Comparison of ENCODE assay signal across 8 cellular contexts in genomic region chr9:129482521-129483466, GRCh38.
DNase-seq lines count a peak whose midpoint lies in the region; ATAC-seq, FAIRE-seq and TF ChIP-seq lines count a peak whose summit lies in the region.

No MANE protein-coding gene starts in this region.

- TF ChIP-seq CTCF in endothelial cell (IDR thresholded peaks at IDR 0.05; ENCODE audit: unreplicated experiment) = no peak

- DNase-seq in DMS153 (lab: John Stamatoyannopoulos, UW) (peak; percentile 63), NCI-H1092 treated with DMSO at 0.1 percent for 48 hours (lab: John Stamatoyannopoulos, UW) (peak; percentile 68), endothelial cell (ENCODE audit: low spot score) (peak; percentile 59), medulla oblongata (ENCODE audit: extremely low spot score) (peak; percentile 84), GM12892 (ENCODE audit: insufficient read length) (no peak)
- peak; percentile 45 for DNase-seq in activated CD4-positive, alpha-beta memory T cell treated with anti-CD3 and anti-CD28 coated beads for 36 hours
- peak; percentile 47 to 48 for DNase-seq in stimulated activated naive CD8-positive, alpha-beta T cell treated with anti-CD3 and anti-CD28 coated beads, Interleukin-15, amount 100 ng/mL, for 72 hours

- peak; percentile 55 for ATAC-seq in stimulated activated naive CD8-positive, alpha-beta T cell treated with anti-CD3 and anti-CD28 coated beads, Interleukin-15, amount 100 ng/mL, for 72 hours
- no peak for ATAC-seq in HG03280 (IDR thresholded peaks at IDR 0.05; ENCODE audit: unreplicated experiment)

- POLR2A ChIA-PET in activated CD4-positive, alpha-beta memory T cell treated with anti-CD3 and anti-CD28 coated beads for 36 hours (lab: Charles Lee) = interaction anchor here (1.2 to 4.7 kb wide), 3 partner anchors 13 to 88 kb away, joined by 3 to 22 read pairs (median 3); no protein-coding TSS in a partner anchor

- H3K4me3 Mint-ChIP-seq in activated CD4-positive, alpha-beta memory T cell treated with anti-CD3 and anti-CD28 coated beads for 36 hours = peak overlapping the region; percentile 61
- H3K4me3 Mint-ChIP-seq in endothelial cell (ENCODE audit: unreplicated experiment) = no peak overlapping the region
- H3K4me3 Mint-ChIP-seq in stimulated activated naive CD8-positive, alpha-beta T cell treated with anti-CD3 and anti-CD28 coated beads, Interleukin-15, amount 100 ng/mL, for 72 hours = peak overlapping the region; percentile 77 to 79

- H3K27ac Mint-ChIP-seq in activated CD4-positive, alpha-beta memory T cell treated with anti-CD3 and anti-CD28 coated beads for 36 hours = peak overlapping the region; percentile 69
- H3K27ac Mint-ChIP-seq in endothelial cell (ENCODE audit: unreplicated experiment) = peak overlapping the region; percentile 86
- H3K27ac Mint-ChIP-seq in stimulated activated naive CD8-positive, alpha-beta T cell treated with anti-CD3 and anti-CD28 coated beads, Interleukin-15, amount 100 ng/mL, for 72 hours = peak overlapping the region; percentile 87 to 88

- CTCF ChIA-PET in activated CD4-positive, alpha-beta memory T cell treated with anti-CD3 and anti-CD28 coated beads for 36 hours (lab: Charles Lee) = interaction anchor here (1.2 to 2.3 kb wide), 5 partner anchors 14 to 351 kb away, joined by 3 to 7 read pairs (median 4); no protein-coding TSS in a partner anchor

- H3K9me3 Mint-ChIP-seq in activated CD4-positive, alpha-beta memory T cell treated with anti-CD3 and anti-CD28 coated beads for 36 hours = no peaks in the 10 kb centered on the region
- no peaks in the 10 kb centered on the region for H3K9me3 Mint-ChIP-seq in endothelial cell (ENCODE audit: unreplicated experiment)
- H3K9me3 Mint-ChIP-seq in stimulated activated naive CD8-positive, alpha-beta T cell treated with anti-CD3 and anti-CD28 coated beads, Interleukin-15, amount 100 ng/mL, for 72 hours = no peaks in the 10 kb centered on the region

- no peak for TF ChIP-seq POLR2A in GM12892 (IDR thresholded peaks at IDR 0.05; ENCODE audit: low read depth, low read length)

- FAIRE-seq in GM12892 (lab: Jason Lieb, UNC) = no peak

- H3K4me1 Mint-ChIP-seq in activated CD4-positive, alpha-beta memory T cell treated with anti-CD3 and anti-CD28 coated beads for 36 hours (ENCODE audit: low read depth) = peaks cover 43% of the 10 kb centered on the region
- H3K4me1 Mint-ChIP-seq in endothelial cell (ENCODE audit: unreplicated experiment) = peaks cover 54% of the 10 kb centered on the region
- peaks cover 48% of the 10 kb centered on the region for H3K4me1 Mint-ChIP-seq in stimulated activated naive CD8-positive, alpha-beta T cell treated with anti-CD3 and anti-CD28 coated beads, Interleukin-15, amount 100 ng/mL, for 72 hours

- no peaks in the 10 kb centered on the region for H3K36me3 Mint-ChIP-seq in activated CD4-positive, alpha-beta memory T cell treated with anti-CD3 and anti-CD28 coated beads for 36 hours
- H3K36me3 Mint-ChIP-seq in endothelial cell (ENCODE audit: low read depth, unreplicated experiment) = peaks cover 6% of the 10 kb centered on the region

- peaks cover 2% of the 10 kb centered on the region for H3K27me3 Mint-ChIP-seq in activated CD4-positive, alpha-beta memory T cell treated with anti-CD3 and anti-CD28 coated beads for 36 hours
- peaks cover 20% of the 10 kb centered on the region for H3K27me3 Mint-ChIP-seq in endothelial cell (ENCODE audit: unreplicated experiment)
- H3K27me3 Mint-ChIP-seq in stimulated activated naive CD8-positive, alpha-beta T cell treated with anti-CD3 and anti-CD28 coated beads, Interleukin-15, amount 100 ng/mL, for 72 hours = peaks cover 17% of the 10 kb centered on the region

- intact Hi-C loops in activated CD4-positive, alpha-beta memory T cell treated with anti-CD3 and anti-CD28 coated beads for 36 hours (cut with micrococcal nuclease) = loop anchor here (5.0 kb wide), 1 partner anchor 70 kb away; no protein-coding TSS in a partner anchor
